Comparison of ENCODE assay signal across 8 cellular contexts in genomic region chr9:32524558-32525461, GRCh38. TPM values are rescaled to one million over a fixed set of nuclear protein-coding genes. Genes with fewer than 3 reads are reported as not detected.
DNase-seq lines count a peak whose midpoint lies in the region; ATAC-seq and TF ChIP-seq lines count a peak whose summit lies in the region.

No MANE protein-coding gene starts in this region.

- peak overlapping the region; percentile 62 for H3K4me3 ChIP-seq in AG09309 (ENCODE audit: control insufficient read depth, low read depth, low read length)
- peak overlapping the region; percentile 58 for H3K4me3 ChIP-seq in lower leg skin (ENCODE audit: low read depth, poor library complexity, severe bottlenecking)
- peak overlapping the region; percentile 61 to 62 for H3K4me3 ChIP-seq in tibial artery

- H3K9me3 Mint-ChIP-seq in brain = peaks cover 0 to 17% (median 14%) of the 10 kb centered on the region in 5 experiments

- H3K36me3 ChIP-seq in tibial artery = no peaks in the 10 kb centered on the region

- DNase-seq in AG09309 (ENCODE audit: low read depth) (no peak), NCI-H2227 treated with DMSO at 0.1 percent for 48 hours (lab: John Stamatoyannopoulos, UW) (peak; percentile 22), lower leg skin (ENCODE audit: low spot score in 2 of 2) (peak in 1 of 2 donors; percentile 24), tibial artery (no peak), AG08395 (ENCODE audit: low spot score) (no peak)

- H3K4me1 Mint-ChIP-seq in brain = peaks cover 30% of the 10 kb centered on the region

- intact Hi-C loops in lower leg skin (cut with DNase I; ENCODE audit: low total_unique reads) (no loop called here), tibial artery (cut with DNase I; ENCODE audit: low total_unique reads) (no loop called here)

- H3K36me3 Mint-ChIP-seq in brain = peaks cover 7% of the 10 kb centered on the region

- no peak for TF ChIP-seq POLR2A in lower leg skin (IDR thresholded peaks at IDR 0.05)

- ATAC-seq in GM21447 (IDR thresholded peaks at IDR 0.05; ENCODE audit: unreplicated experiment) (peak; percentile 17), GM21825 (IDR thresholded peaks at IDR 0.05; ENCODE audit: unreplicated experiment) (no peak)

- TF ChIP-seq CTCF in AG09309 (IDR thresholded peaks at IDR 0.05; ENCODE audit: control insufficient read depth, insufficient read depth, low read depth, low read length, missing control alignments) = no peak
- no peak for TF ChIP-seq CTCF in brain (conservative IDR thresholded peaks at IDR 0.05)
- no peak for TF ChIP-seq CTCF in lower leg skin (IDR thresholded peaks at IDR 0.05)
- TF ChIP-seq CTCF in tibial artery (IDR thresholded peaks at IDR 0.05) = no peak

- peaks cover 0 to 36% (median 15%) of the 10 kb centered on the region in 4 donors for H3K4me1 ChIP-seq in tibial artery

- H3K27me3 ChIP-seq in tibial artery = no peaks in the 10 kb centered on the region

- H3K27ac ChIP-seq in tibial artery = peak overlapping the region; percentile 82 to 85

- no peaks in the 10 kb centered on the region for H3K27me3 Mint-ChIP-seq in brain

- 38 to 40% methylated on average over 27 of the region's 27 CpGs for WGBS in lower leg skin, 2 donors

- H3K27ac Mint-ChIP-seq in brain = peak overlapping the region in 4 of 5 experiments; percentile 75 to 96 (median 90)

- peak overlapping the region; percentile 86 to 94 (median 89) for H3K4me3 Mint-ChIP-seq in brain

- no peaks in the 10 kb centered on the region for H3K9me3 ChIP-seq in tibial artery

RNA-seq across cellular contexts. Expression of gene RIGI, which starts 1.2 kb away (rescaled TPM):
- polyA plus RNA-seq in brain (ENCODE audit: insufficient read depth, low read depth, low replicate concordance) = 3.1 TPM
- 10 to 100 TPM in 1 of 4 donors, 1 to 10 TPM in 3; 5.0 to 12.0 (median 7.1) TPM for total RNA-seq in lower leg skin

RNA-seq across cellular contexts. Expression of gene SMIM27, which starts 27.3 kb away (rescaled TPM):
- 44.9 TPM for polyA plus RNA-seq in brain (ENCODE audit: insufficient read depth, low read depth, low replicate concordance)
- 1 to 10 TPM; 4.2 to 9.5 (median 7.0) TPM for total RNA-seq in lower leg skin

RNA-seq across cellular contexts. Expression of gene TOPORS, which starts 27.6 kb away (rescaled TPM):
- polyA plus RNA-seq in brain (ENCODE audit: insufficient read depth, low read depth, low replicate concordance) = 7.5 TPM
- total RNA-seq in lower leg skin = 10 to 100 TPM; 18.1 to 21.5 (median 18.3) TPM

RNA-seq across cellular contexts. Expression of gene NDUFB6, which starts 48.1 kb away (rescaled TPM):
- 96.1 TPM for polyA plus RNA-seq in brain (ENCODE audit: insufficient read depth, low read depth, low replicate concordance)
- 10 to 100 TPM; 24.5 to 34.5 (median 26.4) TPM for total RNA-seq in lower leg skin
